29 cellular contexts compared by ENCODE assay signal in the genomic region with DNA sequence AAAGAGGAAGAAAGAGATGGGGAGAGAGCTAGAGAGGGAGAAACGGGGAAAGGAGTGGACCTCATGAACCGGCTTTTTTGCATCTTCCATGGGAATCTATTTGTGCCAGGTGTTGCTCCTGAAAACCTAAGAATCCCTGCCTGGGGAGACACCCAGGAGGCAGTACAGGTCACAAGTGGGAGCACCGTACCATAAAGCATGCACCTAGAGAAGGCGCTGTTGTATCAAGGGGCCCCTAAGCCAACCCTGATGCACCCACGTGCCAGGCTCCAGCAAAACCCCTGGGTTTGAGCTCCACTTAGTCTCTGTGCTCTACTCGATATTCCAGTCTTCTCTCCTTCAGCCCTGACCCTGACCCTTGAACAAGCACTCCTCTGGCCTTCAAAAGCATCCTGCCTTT.
"Had no signal": no experiment of that assay in that cellular context is flagged by ENCODE, and none has a peak within 500 bp of the region (broad histone marks: within the 10 kb centered on the region; RNA-seq: fewer than 3 reads in every experiment).

No MANE protein-coding gene starts in this region.

- H3K27me3 ChIP-seq: ovary, right lobe of liver, testis, upper lobe of right lung, uterus had no signal

- DNase-seq: naive thymus-derived CD8-positive, alpha-beta T cell; nephron progenitor cell; occipital lobe; ovary; posterior cingulate gyrus; psoas muscle; right cardiac atrium; right lobe of liver; spleen; stimulated activated CD4-positive, alpha-beta T cell treated with anti-CD3 and anti-CD28 coated beads, Interleukin-12 subunit alpha, Interleukin-12 subunit beta, amount 100 ng/mL, for 4 hours; stimulated activated CD4-positive, alpha-beta T cell treated with anti-CD3 and anti-CD28 coated beads, Interleukin-1b, Interleukin-23, amount 100 ng/mL, for 48 hours; stimulated activated CD4-positive, alpha-beta T cell treated with anti-CD3 and anti-CD28 coated beads, Interleukin-4, amount 100 ng/mL, for 1 hour; stimulated activated CD4-positive, alpha-beta T cell treated with anti-CD3 and anti-CD28 coated beads, Interleukin-4, amount 100 ng/mL, for 4 hours; stimulated activated CD8-positive, alpha-beta memory T cell treated with anti-CD3 and anti-CD28 coated beads, Interleukin-4, amount 100 ng/mL, for 48 hours; stimulated activated naive CD4-positive, alpha-beta T cell; stimulated activated naive CD8-positive, alpha-beta T cell treated with anti-CD3 and anti-CD28 coated beads, Interleukin-15, amount 100 ng/mL, for 72 hours; stimulated activated naive CD8-positive, alpha-beta T cell treated with anti-CD3 and anti-CD28 coated beads, Interleukin-15, Interleukin-2, amounts not matched to agents 100 U/mL and 50 U/mL, for 24 hours; substantia nigra; testis; tibial artery; transverse colon; upper lobe of right lung; uterus had no signal

- H3K27ac ChIP-seq: ovary, parathyroid adenoma, psoas muscle, right lobe of liver, skin epidermis, spleen, suprapubic skin, testis, tibial artery, transverse colon, upper lobe of right lung, uterus had no signal

- H3K4me1 ChIP-seq: parathyroid adenoma, psoas muscle, right lobe of liver, spleen, suprapubic skin, testis, tibial artery, transverse colon, upper lobe of right lung, uterus had no signal

- H3K4me3 ChIP-seq: ovary, psoas muscle, right lobe of liver, skin epidermis, smooth muscle cell, spleen, suprapubic skin, testis, tibial artery, transverse colon, upper lobe of right lung, uterus had no signal

- ATAC-seq: naive thymus-derived CD8-positive, alpha-beta T cell; natural killer cell treated with Interleukin-12 subunit alpha and Interleukin-12 subunit beta and Interleukin-15 and Interleukin-18, amount 100 ng/mL, for 72 hours; psoas muscle; right cardiac atrium; right lobe of liver; stimulated activated memory B cell treated with anti-CD40 and anti-IgM and Interleukin-4, amounts not matched to agents 10 μg/mL and 1 μg/mL and 100 μg/mL, for 72 hours; stimulated activated naive CD8-positive, alpha-beta T cell treated with anti-CD3 and anti-CD28 coated beads, Interleukin-15, amount 100 ng/mL, for 72 hours; stimulated activated naive CD8-positive, alpha-beta T cell treated with anti-CD3 and anti-CD28 coated beads, Interleukin-15, Interleukin-2, amounts not matched to agents 100 U/mL and 50 U/mL, for 24 hours; upper lobe of right lung had no signal

- H3K9me3 ChIP-seq: ovary, right lobe of liver, suprapubic skin, testis, tibial artery, transverse colon, upper lobe of right lung, uterus had no signal

- H3K36me3 ChIP-seq: ovary, right lobe of liver, spleen, suprapubic skin, tibial artery, transverse colon, upper lobe of right lung, uterus had no signal
